ENCODE assay signal across 1 cellular context in the genomic region with DNA sequence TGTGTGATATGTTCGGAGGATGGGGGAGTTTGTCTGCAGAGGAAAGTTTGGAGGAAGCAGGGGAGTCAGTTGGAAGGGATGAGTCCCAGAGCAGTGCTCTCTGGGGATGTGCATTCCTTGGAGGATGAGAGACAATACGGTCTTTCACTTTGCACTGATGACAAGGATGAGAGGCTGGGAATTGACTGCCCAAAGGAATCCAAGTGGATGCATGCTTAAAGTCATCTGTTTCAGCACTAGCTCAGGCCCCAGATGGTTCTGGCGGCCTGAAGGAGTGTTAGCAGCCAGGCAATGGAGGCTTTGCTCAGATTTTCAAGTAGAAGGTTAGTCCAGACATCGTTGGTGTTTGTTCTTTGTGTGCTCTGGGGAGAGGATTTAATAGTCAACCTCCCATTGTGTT.
TF ChIP-seq lines count a peak whose summit lies in the region.

No MANE protein-coding gene starts in this region.

TF ChIP-seq in SK-N-SH, 30 proteins besides CTCF, POLR2A, EP300 and RAD21 (continued from another document):
- TF ChIP-seq, protein P1, sequence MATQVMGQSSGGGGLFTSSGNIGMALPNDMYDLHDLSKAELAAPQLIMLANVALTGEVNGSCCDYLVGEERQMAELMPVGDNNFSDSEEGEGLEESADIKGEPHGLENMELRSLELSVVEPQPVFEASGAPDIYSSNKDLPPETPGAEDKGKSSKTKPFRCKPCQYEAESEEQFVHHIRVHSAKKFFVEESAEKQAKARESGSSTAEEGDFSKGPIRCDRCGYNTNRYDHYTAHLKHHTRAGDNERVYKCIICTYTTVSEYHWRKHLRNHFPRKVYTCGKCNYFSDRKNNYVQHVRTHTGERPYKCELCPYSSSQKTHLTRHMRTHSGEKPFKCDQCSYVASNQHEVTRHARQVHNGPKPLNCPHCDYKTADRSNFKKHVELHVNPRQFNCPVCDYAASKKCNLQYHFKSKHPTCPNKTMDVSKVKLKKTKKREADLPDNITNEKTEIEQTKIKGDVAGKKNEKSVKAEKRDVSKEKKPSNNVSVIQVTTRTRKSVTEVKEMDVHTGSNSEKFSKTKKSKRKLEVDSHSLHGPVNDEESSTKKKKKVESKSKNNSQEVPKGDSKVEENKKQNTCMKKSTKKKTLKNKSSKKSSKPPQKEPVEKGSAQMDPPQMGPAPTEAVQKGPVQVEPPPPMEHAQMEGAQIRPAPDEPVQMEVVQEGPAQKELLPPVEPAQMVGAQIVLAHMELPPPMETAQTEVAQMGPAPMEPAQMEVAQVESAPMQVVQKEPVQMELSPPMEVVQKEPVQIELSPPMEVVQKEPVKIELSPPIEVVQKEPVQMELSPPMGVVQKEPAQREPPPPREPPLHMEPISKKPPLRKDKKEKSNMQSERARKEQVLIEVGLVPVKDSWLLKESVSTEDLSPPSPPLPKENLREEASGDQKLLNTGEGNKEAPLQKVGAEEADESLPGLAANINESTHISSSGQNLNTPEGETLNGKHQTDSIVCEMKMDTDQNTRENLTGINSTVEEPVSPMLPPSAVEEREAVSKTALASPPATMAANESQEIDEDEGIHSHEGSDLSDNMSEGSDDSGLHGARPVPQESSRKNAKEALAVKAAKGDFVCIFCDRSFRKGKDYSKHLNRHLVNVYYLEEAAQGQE (IDR thresholded peaks at IDR 0.05; ENCODE audit: low read depth, low read length), result 0 out of 2 replicates have a peak, but pooled peaks have one; percentile 27
- no peak for TF ChIP-seq YY1 (IDR thresholded peaks at IDR 0.05; ENCODE audit: low read depth)
